ENCODE assay signal across 8 cellular contexts in genomic region chr21:26842976-26843911, GRCh38. TPM values are rescaled to one million over a fixed set of nuclear protein-coding genes. Genes with fewer than 3 reads are reported as not detected.
DNase-seq lines count a peak whose midpoint lies in the region; ATAC-seq and TF ChIP-seq lines count a peak whose summit lies in the region.

No MANE protein-coding gene starts in this region.

- H3K9ac ChIP-seq in HUES64 (ENCODE audit: low read depth, low read length) (peak overlapping the region; percentile 89), mesendoderm (ENCODE audit: low read length) (peak overlapping the region; percentile 99)

- WGBS in HUES64, result 4% methylated on average over 33 of the region's 33 CpGs
- no CpG with 5 or more reads among the region's 33 CpGs for WGBS in mesendoderm (ENCODE audit: extremely low coverage, insufficient coverage, low lambda C conversion rate)

- peak overlapping the region; percentile 34 to 90 for H3K4me3 Mint-ChIP-seq in CD14-positive monocyte

- intact Hi-C loops in CD14-positive monocyte (cut with micrococcal nuclease), result loop anchor here in 1 of 2 donors (10.0 kb wide), 1 partner anchor 1492 kb away; no protein-coding TSS in a partner anchor

- H3K4me1 Mint-ChIP-seq in CD14-positive monocyte, result peaks cover 36% of the 10 kb centered on the region

- H3K27ac Mint-ChIP-seq in CD14-positive monocyte, result no peak overlapping the region

- H3K36me3 Mint-ChIP-seq in CD14-positive monocyte, result peaks cover 0 to 7% of the 10 kb centered on the region in 2 donors

- H3K27me3 ChIP-seq in HUES64 (ENCODE audit: insufficient read depth, low read length), result peaks cover 22% of the 10 kb centered on the region
- H3K27me3 ChIP-seq in mesendoderm (ENCODE audit: insufficient read depth, low read length, poor library complexity), result no peaks in the 10 kb centered on the region

- peak overlapping the region; percentile 88 for H3K18ac ChIP-seq in mesendoderm (ENCODE audit: low read length)

- TF ChIP-seq CTCF in CD14-positive monocyte (IDR thresholded peaks at IDR 0.05) (no peak), epithelial cell of esophagus (IDR thresholded peaks at IDR 0.05; ENCODE audit: insufficient read depth, low read depth, low read length, missing control alignments) (peak; percentile 52)

- H3K4ac ChIP-seq in mesendoderm (ENCODE audit: low read depth, low read length), result peak overlapping the region; percentile 66

- peaks cover 16% of the 10 kb centered on the region for H3K4me1 ChIP-seq in HUES64 (ENCODE audit: insufficient read depth, low read length)
- peaks cover 2% of the 10 kb centered on the region for H3K4me1 ChIP-seq in mesendoderm (ENCODE audit: control insufficient read depth, low read depth, low read length)

- DNase-seq in CD14-positive monocyte (ENCODE audit: low spot score) (no peak), T1000 (lab: John Stamatoyannopoulos, UW) (peak; percentile 85), epithelial cell of esophagus (ENCODE audit: low read depth) (peak; percentile 96), mesendoderm (peak; percentile 92), superior temporal gyrus (ENCODE audit: extremely low spot score) (peak; percentile 95)

- H3K36me3 ChIP-seq in HUES64 (ENCODE audit: insufficient read depth, low read length), result peaks cover 42% of the 10 kb centered on the region
- H3K36me3 ChIP-seq in mesendoderm (ENCODE audit: control insufficient read depth, insufficient read depth, low read length), result peaks cover 17% of the 10 kb centered on the region

- H4K8ac ChIP-seq in mesendoderm (ENCODE audit: low read depth, low read length), result no peak overlapping the region

- no peak overlapping the region for H4K5ac ChIP-seq in mesendoderm (ENCODE audit: low read length)

- ATAC-seq in GM18907 (IDR thresholded peaks at IDR 0.05; ENCODE audit: unreplicated experiment) (no peak), HG03135 (IDR thresholded peaks at IDR 0.05; ENCODE audit: unreplicated experiment) (no peak)

- peak overlapping the region; percentile 98 for H3K56ac ChIP-seq in mesendoderm (ENCODE audit: low read length)

- no peak overlapping the region for H3K23ac ChIP-seq in mesendoderm (ENCODE audit: low read length)

- no peak overlapping the region for H2BK15ac ChIP-seq in mesendoderm (replicated peaks; ENCODE audit: low read depth)

- no peaks in the 10 kb centered on the region for H3K9me3 ChIP-seq in HUES64 (ENCODE audit: insufficient read depth, low read depth, low read length)

- H2BK5ac ChIP-seq in mesendoderm (ENCODE audit: low read length), result no peak overlapping the region

- H3K4me3 ChIP-seq in HUES64 (ENCODE audit: low read length) (peak overlapping the region; percentile 74), epithelial cell of esophagus (ENCODE audit: low read length) (peak overlapping the region; percentile 62), mesendoderm (ENCODE audit: low read length) (peak overlapping the region; percentile 95)

- H3K79me2 ChIP-seq in mesendoderm (ENCODE audit: control insufficient read depth, insufficient read depth, low read length), result peaks cover 40% of the 10 kb centered on the region

- H3K27me3 Mint-ChIP-seq in CD14-positive monocyte (ENCODE audit: low read depth in 3 of 3), result peaks cover 59 to 61% (median 61%) of the 10 kb centered on the region in 3 donors

- no peak overlapping the region for H2BK120ac ChIP-seq in mesendoderm (ENCODE audit: low read depth, low read length)

- H3K79me1 ChIP-seq in mesendoderm (ENCODE audit: low read length), result peaks cover 12% of the 10 kb centered on the region

- H2AK5ac ChIP-seq in mesendoderm (ENCODE audit: low read length), result no peak overlapping the region

- peak overlapping the region; percentile 49 for H3K4me2 ChIP-seq in mesendoderm (ENCODE audit: low read length)

- H3K27ac ChIP-seq in HUES64 (ENCODE audit: low read depth, low read length) (peak overlapping the region; percentile 24; the same call in 1 of the 2 replicates), mesendoderm (ENCODE audit: low read depth, low read length) (peak overlapping the region; percentile 84)

- H3K9me3 Mint-ChIP-seq in CD14-positive monocyte, result peaks cover 0 to 18% (median 4%) of the 10 kb centered on the region in 7 donors

RNA-seq across cellular contexts. Expression of gene ADAMTS1, which starts 2.0 kb away (rescaled TPM):
- polyA plus RNA-seq in CD14-positive monocyte, result not detected
- polyA plus RNA-seq in HUES64 (2013, experiment 1 of 2), result 8.1 TPM
- polyA plus RNA-seq in HUES64 (2013, experiment 2 of 2), result 12.5 TPM
- 36.2 TPM for polyA plus RNA-seq in mesendoderm (2013, experiment 1 of 2)
- 42.5 TPM for polyA plus RNA-seq in mesendoderm (2013, experiment 2 of 2)
